Comparison of ENCODE assay signal across 8 cellular contexts in genomic region chr5:45696206-45696836, GRCh38. TPM values are rescaled to one million over a fixed set of nuclear protein-coding genes. Genes with fewer than 3 reads are reported as not detected.
DNase-seq lines count a peak whose midpoint lies in the region.

Gene HCN1, minus strand, starts transcription at chr5:45696380.

- in situ Hi-C loops in GM23248 (cut with MboI), result no loop called here

- peaks cover 5% of the 10 kb centered on the region for H3K4me1 Mint-ChIP-seq in activated T-helper 1 cell treated with anti-CD3 and anti-CD28 coated beads, Interleukin-12 subunit alpha, Interleukin-12 subunit beta, Interleukin-2, Interleukin-4 antibody, amounts not matched to agents 30 ng/mL and 10 ng/mL and 1 ng/mL, durations not matched to agents 14 hours and 24 hours and 36 hours (ENCODE audit: low read depth)

- 16 to 32% methylated on average over 17 to 42 of the region's 46 CpGs for WGBS in GM23248 (ENCODE audit: low coverage in 1 of 2, low lambda C conversion rate in 2 of 2, missing lambda C conversion rate in 2 of 2), 2 experiments

- H3K27ac ChIP-seq in GM23248, result no peak within 1 kb of the TSS

- intact Hi-C loops in activated T-helper 1 cell treated with anti-CD3 and anti-CD28 coated beads, Interleukin-12 subunit alpha, Interleukin-12 subunit beta, Interleukin-2, Interleukin-4 antibody, amounts not matched to agents 30 ng/mL and 10 ng/mL and 1 ng/mL, durations not matched to agents 14 hours and 24 hours and 36 hours (cut with micrococcal nuclease), result no loop called here

- H3K27me3 Mint-ChIP-seq in activated T-helper 1 cell treated with anti-CD3 and anti-CD28 coated beads, Interleukin-12 subunit alpha, Interleukin-12 subunit beta, Interleukin-2, Interleukin-4 antibody, amounts not matched to agents 30 ng/mL and 10 ng/mL and 1 ng/mL, durations not matched to agents 14 hours and 24 hours and 36 hours (ENCODE audit: insufficient read depth), result peaks cover 13% of the 10 kb centered on the region

- H3K9me2 ChIP-seq in GM23248 (ENCODE audit: insufficient read depth), result no peaks in the 10 kb centered on the region

- 0 out of 2 replicates have a peak within 1 kb of the TSS, but pooled peaks have one; percentile 41 for H3K4me3 ChIP-seq in GM23248

- no peaks in the 10 kb centered on the region for H4K20me1 ChIP-seq in GM23248 (ENCODE audit: insufficient read depth)

- DNase-seq in DMS 273 treated with DMSO at 0.1 percent for 48 hours (lab: John Stamatoyannopoulos, UW), result peak; percentile 37
- peak; percentile 88 for DNase-seq in GM23248
- DNase-seq in NCI-H2029 (lab: John Stamatoyannopoulos, UW), result peak; percentile 77
- peak; percentile 29 for DNase-seq in activated T-helper 1 cell treated with anti-CD3 and anti-CD28 coated beads, Interleukin-12 subunit alpha, Interleukin-12 subunit beta, Interleukin-2, Interleukin-4 antibody, amounts not matched to agents 30 ng/mL and 10 ng/mL and 1 ng/mL, durations not matched to agents 14 hours and 24 hours and 36 hours (ENCODE audit: low spot score)
- DNase-seq in glomerular endothelial cell (ENCODE audit: extremely low read depth, low read depth, low spot score), result peak; percentile 14
- peak in 52 of 56 donors; percentile 20 to 87 (median 62) for DNase-seq in nucleus accumbens (lab: John Stamatoyannopoulos, UW)
- DNase-seq in ureter (ENCODE audit: low spot score), result peak; percentile 75
- no peak for DNase-seq in DMS153 (lab: John Stamatoyannopoulos, UW)

- H3K9ac ChIP-seq in GM23248, result no peak within 1 kb of the TSS

- no peaks in the 10 kb centered on the region for H3F3A ChIP-seq in GM23248 (ENCODE audit: insufficient read depth)

- H3K36me3 Mint-ChIP-seq in activated T-helper 1 cell treated with anti-CD3 and anti-CD28 coated beads, Interleukin-12 subunit alpha, Interleukin-12 subunit beta, Interleukin-2, Interleukin-4 antibody, amounts not matched to agents 30 ng/mL and 10 ng/mL and 1 ng/mL, durations not matched to agents 14 hours and 24 hours and 36 hours (ENCODE audit: low read depth), result peaks cover 3% of the 10 kb centered on the region

- H3K4me2 ChIP-seq in GM23248 (ENCODE audit: unreplicated experiment), result no peak within 1 kb of the TSS

- no peaks in the 10 kb centered on the region for H3K9me3 ChIP-seq in GM23248 (ENCODE audit: low read depth)

- no peak within 1 kb of the TSS for H3K27ac Mint-ChIP-seq in activated T-helper 1 cell treated with anti-CD3 and anti-CD28 coated beads, Interleukin-12 subunit alpha, Interleukin-12 subunit beta, Interleukin-2, Interleukin-4 antibody, amounts not matched to agents 30 ng/mL and 10 ng/mL and 1 ng/mL, durations not matched to agents 14 hours and 24 hours and 36 hours

- H3K9me3 Mint-ChIP-seq in activated T-helper 1 cell treated with anti-CD3 and anti-CD28 coated beads, Interleukin-12 subunit alpha, Interleukin-12 subunit beta, Interleukin-2, Interleukin-4 antibody, amounts not matched to agents 30 ng/mL and 10 ng/mL and 1 ng/mL, durations not matched to agents 14 hours and 24 hours and 36 hours, result peaks cover 10% of the 10 kb centered on the region

- H3K79me2 ChIP-seq in GM23248 (ENCODE audit: insufficient read depth), result no peaks in the 10 kb centered on the region

- peak within 1 kb of the TSS; percentile 42 for H3K4me3 Mint-ChIP-seq in activated T-helper 1 cell treated with anti-CD3 and anti-CD28 coated beads, Interleukin-12 subunit alpha, Interleukin-12 subunit beta, Interleukin-2, Interleukin-4 antibody, amounts not matched to agents 30 ng/mL and 10 ng/mL and 1 ng/mL, durations not matched to agents 14 hours and 24 hours and 36 hours

- H3K4me1 ChIP-seq in GM23248 (ENCODE audit: insufficient read depth), result no peaks in the 10 kb centered on the region

- no peaks in the 10 kb centered on the region for H3K36me3 ChIP-seq in GM23248 (ENCODE audit: low read depth)

- H2AFZ ChIP-seq in GM23248, result peak within 1 kb of the TSS; percentile 34; the same call in 1 of the 2 replicates

- peaks cover 17% of the 10 kb centered on the region for H3K27me3 ChIP-seq in GM23248 (replicated peaks; ENCODE audit: insufficient read depth)

RNA-seq across cellular contexts. Expression of gene HCN1, which starts in this region (rescaled TPM):
- not detected in 2 replicates for total RNA-seq in GM23248 (2014; rRNA removed; shearing (Covaris generic))
- polyA plus RNA-seq in GM23248 (2016; fragmentation: Nextera tagmentation; extraction: Ambion mirVana), result not detected in 2 replicates
- total RNA-seq in activated T-helper 1 cell treated with anti-CD3 and anti-CD28 coated beads, Interleukin-12 subunit alpha, Interleukin-12 subunit beta, Interleukin-2, Interleukin-4 antibody, amounts not matched to agents 30 ng/mL and 10 ng/mL and 1 ng/mL, durations not matched to agents 14 hours and 24 hours and 36 hours, result not detected in 2 replicates
- total RNA-seq in glomerular endothelial cell (not detected in 2 replicates), ureter (not detected)

Comparison
In these comparisons a context has a peak if more than half of its experiments do, and no peak if none do; other contexts are left out.
1. Peak in DNase-seq and H3K4me3 ChIP-seq in GM23248; RNA of the gene not detected or under 1 TPM.
2. Peak in DNase-seq in activated T-helper 1 cell treated with anti-CD3 and anti-CD28 coated beads, Interleukin-12 subunit alpha, Interleukin-12 subunit beta, Interleukin-2, Interleukin-4 antibody, amounts not matched to agents 30 ng/mL and 10 ng/mL and 1 ng/mL, durations not matched to agents 14 hours and 24 hours and 36 hours; RNA of the gene not detected or under 1 TPM.
3. Peak in DNase-seq in glomerular endothelial cell; RNA of the gene not detected or under 1 TPM.
4. Peak in DNase-seq in ureter; RNA of the gene not detected or under 1 TPM.